Comparison of ENCODE assay signal across 15 cellular contexts in the genomic region with DNA sequence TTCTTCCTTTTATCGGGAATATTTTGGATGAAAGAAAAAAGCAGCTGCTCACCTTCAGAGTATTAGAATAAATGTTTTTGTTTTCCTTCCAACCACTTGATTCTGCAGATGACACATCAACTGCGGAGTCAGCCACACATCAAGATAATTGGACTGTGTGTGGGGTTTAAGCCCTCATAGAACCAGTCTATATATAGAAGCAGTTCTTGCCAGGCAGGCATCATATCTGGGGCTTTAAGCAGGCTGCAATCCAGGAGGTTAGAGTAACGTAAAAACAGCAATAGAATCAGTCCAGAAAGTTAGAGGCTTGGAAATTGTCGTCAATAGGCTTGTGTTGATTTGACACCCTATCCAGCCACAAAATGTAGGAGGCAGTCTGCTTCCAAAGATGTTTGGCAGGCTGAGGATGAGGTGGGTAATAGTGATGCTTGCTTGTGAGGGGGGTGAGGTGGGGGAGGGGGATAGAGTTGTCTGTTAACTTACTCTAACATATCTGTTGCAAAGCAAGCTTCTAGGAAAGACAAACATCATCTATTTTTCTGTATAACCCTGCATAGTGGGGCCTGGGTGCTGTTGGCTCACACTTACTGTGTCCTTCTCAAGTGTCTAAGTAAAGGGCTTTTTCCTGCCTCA.
DNase-seq lines count a peak whose midpoint lies in the region; ATAC-seq and TF ChIP-seq lines count a peak whose summit lies in the region.
"Had no signal": no experiment of that assay in that cellular context is flagged by ENCODE, and none has a peak within 500 bp of the region (broad histone marks: within the 10 kb centered on the region; RNA-seq: fewer than 3 reads in every experiment).

No MANE protein-coding gene starts in this region.

- no peak for TF ChIP-seq RAD21 in IMR-90 (IDR thresholded peaks at IDR 0.05; ENCODE audit: low read length)

- H2BK20ac ChIP-seq in IMR-90 (ENCODE audit: low read depth, low read length): no peak overlapping the region

- no peak overlapping the region for H2AK5ac ChIP-seq in IMR-90 (ENCODE audit: low read depth, low read length)

- H2AFZ ChIP-seq in IMR-90 (replicated peaks; ENCODE audit: low read length, poor library complexity): no peak overlapping the region

- H3K27ac ChIP-seq in IMR-90 (ENCODE audit: insufficient read depth, low read length): no peak overlapping the region
- H3K27ac ChIP-seq: BLaER1 had no signal

- H3K36me3 Mint-ChIP-seq in activated CD4-positive, alpha-beta T cell treated with anti-CD3 and anti-CD28 coated beads, Interleukin-2, amount 10 ng/mL, durations not matched to agents 7 days and 5 days (ENCODE audit: low read depth): peaks cover 29% of the 10 kb centered on the region

- H3K4me1 Mint-ChIP-seq in activated CD4-positive, alpha-beta T cell treated with anti-CD3 and anti-CD28 coated beads, Interleukin-2, amount 10 ng/mL, durations not matched to agents 7 days and 5 days: peaks cover 27% of the 10 kb centered on the region

- no peak overlapping the region for H2BK15ac ChIP-seq in IMR-90 (ENCODE audit: low read depth, low read length)

- CTCF ChIA-PET in IMR-90 (lab: Yijun Ruan, JAX): interaction anchor here (1.2 kb wide), 1 partner anchor 10 kb away, joined by 3 read pairs; no protein-coding TSS in a partner anchor
- CTCF ChIA-PET in activated CD4-positive, alpha-beta T cell treated with anti-CD3 and anti-CD28 coated beads, Interleukin-2, amount 10 ng/mL, durations not matched to agents 7 days and 5 days (lab: Charles Lee): no interaction called here

- peak; percentile 52 for ATAC-seq in IMR-90 (ENCODE audit: low read depth)

- POLR2A ChIA-PET in IMR-90 (lab: Charles Lee; ENCODE audit: unreplicated experiment): no interaction called here
- POLR2A ChIA-PET in activated CD4-positive, alpha-beta T cell treated with anti-CD3 and anti-CD28 coated beads, Interleukin-2, amount 10 ng/mL, durations not matched to agents 7 days and 5 days (lab: Charles Lee): no interaction called here

- no peaks in the 10 kb centered on the region for H3K9me3 Mint-ChIP-seq in activated CD4-positive, alpha-beta T cell treated with anti-CD3 and anti-CD28 coated beads, Interleukin-2, amount 10 ng/mL, durations not matched to agents 7 days and 5 days

- WGBS in IMR-90 (ENCODE audit: extremely low coverage in 2 of 2, insufficient read length in 1 of 2), 2 experiments: no CpG with 5 or more reads among the region's 4 CpGs

- no peak overlapping the region for H4K91ac ChIP-seq in IMR-90 (ENCODE audit: insufficient read depth, low read depth, low read length)

- H3K27me3 Mint-ChIP-seq in activated CD4-positive, alpha-beta T cell treated with anti-CD3 and anti-CD28 coated beads, Interleukin-2, amount 10 ng/mL, durations not matched to agents 7 days and 5 days: no peaks in the 10 kb centered on the region

- H2BK120ac ChIP-seq in IMR-90 (ENCODE audit: low read depth, low read length): no peak overlapping the region

- no peak for TF ChIP-seq CTCF in IMR-90 (conservative IDR thresholded peaks at IDR 0.05; ENCODE audit: low read depth, low read length)
- TF ChIP-seq CTCF in astrocyte of the spinal cord (IDR thresholded peaks at IDR 0.05; ENCODE audit: low read depth, low read length): no peak

- no peak overlapping the region for H4K5ac ChIP-seq in IMR-90 (ENCODE audit: low read depth, low read length)

- H4K8ac ChIP-seq in IMR-90 (ENCODE audit: low read depth in 2 of 2, low read length in 2 of 2): no peak overlapping the region

- 0 out of 2 replicates have a peak overlapping the region, but pooled peaks have one; percentile 3 for H3K14ac ChIP-seq in IMR-90 (replicated peaks; ENCODE audit: low read depth, low read length)

- no peaks in the 10 kb centered on the region; the same call in 1 of the 2 replicates for H3K9me1 ChIP-seq in IMR-90 (ENCODE audit: insufficient read depth, low read length)

- peaks cover 12 to 19% of the 10 kb centered on the region in 2 experiments for H3K79me1 ChIP-seq in IMR-90 (ENCODE audit: low read depth in 1 of 2, low read length in 2 of 2)

- H3K9ac ChIP-seq in IMR-90 (ENCODE audit: low read depth, low read length): no peak overlapping the region
- H3K9ac ChIP-seq: BLaER1 had no signal

- in situ Hi-C loops in IMR-90 (cut with MboI; ENCODE audit: low sequenced_read_pairs) (no loop called here), astrocyte of the spinal cord (cut with HindIII; ENCODE audit: low sequenced_read_pairs) (no loop called here)

- peaks cover 8% of the 10 kb centered on the region for H3K4me1 ChIP-seq in IMR-90 (ENCODE audit: control insufficient read depth, insufficient read depth, low read length)
- H3K4me1 ChIP-seq: BLaER1 had no signal

- H3K9me3 ChIP-seq in IMR-90 (ENCODE audit: control insufficient read depth, insufficient read depth, low read length): no peaks in the 10 kb centered on the region
- H3K9me3 ChIP-seq: BLaER1 had no signal

- no peak overlapping the region for H3K18ac ChIP-seq in IMR-90 (ENCODE audit: low read depth, low read length)

- no peak for TF ChIP-seq POLR2A in IMR-90 (IDR thresholded peaks at IDR 0.05; ENCODE audit: low read depth, low read length)

- H3K27ac Mint-ChIP-seq in activated CD4-positive, alpha-beta T cell treated with anti-CD3 and anti-CD28 coated beads, Interleukin-2, amount 10 ng/mL, durations not matched to agents 7 days and 5 days: no peak overlapping the region

- H3K56ac ChIP-seq in IMR-90 (ENCODE audit: extremely low read depth, insufficient read depth, low read length): no peak overlapping the region

- peak; percentile 23 for DNase-seq in AG20443 (ENCODE audit: low spot score)
- DNase-seq in IMR-90: peak; percentile 38
- peak; percentile 37 for DNase-seq in astrocyte of the spinal cord (ENCODE audit: low read depth, low spot score)
- DNase-seq in iris pigment epithelial cell (ENCODE audit: low read depth): peak; percentile 36
- DNase-seq in activated CD4-positive, alpha-beta T cell treated with anti-CD3 and anti-CD28 coated beads, Interleukin-2, amount 10 ng/mL, durations not matched to agents 7 days and 5 days: no peak
- no peak for DNase-seq in A172 (ENCODE audit: low spot score)
- no peak for DNase-seq in D341Med (ENCODE audit: low spot score)
- no peak for DNase-seq in GF-D8 (lab: John Stamatoyannopoulos, UW)
- DNase-seq: activated naive CD4-positive, alpha-beta T cell treated with anti-CD3 and anti-CD28 coated beads, Interleukin-2, amount 50 U/mL, for 16 hours; DND-41; GOT3; NCI-H748 treated with DMSO at 0.1 percent for 48 hours; stimulated activated naive CD4-positive, alpha-beta T cell treated with Interleukin-2 at 50 U/mL for 16 hours had no signal

- no peaks in the 10 kb centered on the region for H3K27me3 ChIP-seq in IMR-90 (ENCODE audit: control insufficient read depth, insufficient read depth, low read length)
- H3K27me3 ChIP-seq: BLaER1 had no signal

- no TSS peak for BruUV-seq in IMR-90 (replicated peaks; lab: Mats Ljungman, UMichigan)

- H4K20me1 ChIP-seq in IMR-90 (ENCODE audit: insufficient read depth, low read length): no peaks in the 10 kb centered on the region

- no peak overlapping the region for H2BK5ac ChIP-seq in IMR-90 (ENCODE audit: low read depth, low read length, poor library complexity, severe bottlenecking)

- H3K36me3 ChIP-seq in IMR-90 (ENCODE audit: control insufficient read depth, insufficient read depth, low read length): peaks cover 12% of the 10 kb centered on the region

- peak overlapping the region; percentile 22; the same call in 1 of the 2 replicates for H3K4ac ChIP-seq in IMR-90 (ENCODE audit: low read depth, low read length)

- H2AK9ac ChIP-seq in IMR-90 (replicated peaks; ENCODE audit: low read depth, low read length, poor library complexity): no peak overlapping the region

- no peak overlapping the region for H3K4me3 Mint-ChIP-seq in activated CD4-positive, alpha-beta T cell treated with anti-CD3 and anti-CD28 coated beads, Interleukin-2, amount 10 ng/mL, durations not matched to agents 7 days and 5 days

- intact Hi-C loops in IMR-90 (cut with micrococcal nuclease): loop anchor here (10.0 kb wide), 1 partner anchor 255 kb away; the partner anchor contains the start of gene CASZ1

- H3K4me3 ChIP-seq in IMR-90 (ENCODE audit: insufficient read depth, low read depth, low read length): no peak overlapping the region
- H3K4me3 ChIP-seq in astrocyte of the spinal cord (ENCODE audit: low read depth, low read length): no peak overlapping the region
- H3K4me3 ChIP-seq: BLaER1, coronary artery had no signal

- H3K23ac ChIP-seq in IMR-90 (ENCODE audit: low read depth, low read length): 0 out of 2 replicates have a peak overlapping the region, but pooled peaks have one; percentile 29

- dilution Hi-C loops in IMR-90 (cut with HindIII; ENCODE audit: low sequenced_read_pairs, unreplicated experiment): no loop called here

- peak overlapping the region; percentile 24 for H3K4me2 ChIP-seq in IMR-90 (ENCODE audit: low read depth, low read length)
- H3K4me2 ChIP-seq: BLaER1 had no signal

TF ChIP-seq in IMR-90, 13 proteins besides CTCF, POLR2A, EP300 and RAD21 (continues in another document):
- TF ChIP-seq FOS (IDR thresholded peaks at IDR 0.05; ENCODE audit: low read depth, low read length) (no peak), MAFK (IDR thresholded peaks at IDR 0.05; ENCODE audit: low read depth, low read length) (no peak), ELK1 (IDR thresholded peaks at IDR 0.05; ENCODE audit: borderline replicate concordance, low read depth, low read length) (no peak), BHLHE40 (IDR thresholded peaks at IDR 0.05; ENCODE audit: low read depth, low read length) (no peak), CEBPB (IDR thresholded peaks at IDR 0.05; ENCODE audit: low read depth, low read length) (no peak), RCOR1 (IDR thresholded peaks at IDR 0.05; ENCODE audit: insufficient replicate concordance, low read length) (no peak), RFX5 (IDR thresholded peaks at IDR 0.05; ENCODE audit: low read depth, low read length) (no peak), SMC3 (IDR thresholded peaks at IDR 0.05; ENCODE audit: low read depth, low read length) (no peak)
- TF ChIP-seq, protein P1, sequence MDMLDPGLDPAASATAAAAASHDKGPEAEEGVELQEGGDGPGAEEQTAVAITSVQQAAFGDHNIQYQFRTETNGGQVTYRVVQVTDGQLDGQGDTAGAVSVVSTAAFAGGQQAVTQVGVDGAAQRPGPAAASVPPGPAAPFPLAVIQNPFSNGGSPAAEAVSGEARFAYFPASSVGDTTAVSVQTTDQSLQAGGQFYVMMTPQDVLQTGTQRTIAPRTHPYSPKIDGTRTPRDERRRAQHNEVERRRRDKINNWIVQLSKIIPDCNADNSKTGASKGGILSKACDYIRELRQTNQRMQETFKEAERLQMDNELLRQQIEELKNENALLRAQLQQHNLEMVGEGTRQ (IDR thresholded peaks at IDR 0.05; ENCODE audit: low read depth, low read length): no peak

Comparison
In these comparisons a context has a peak if more than half of its experiments do, and no peak if none do; other contexts are left out.
1. DNase-seq: peak in AG20443 (single experiment), IMR-90 (single experiment), astrocyte of the spinal cord (single experiment) and iris pigment epithelial cell (single experiment); none in activated CD4-positive, alpha-beta T cell treated with anti-CD3 and anti-CD28 coated beads, Interleukin-2, amount 10 ng/mL, durations not matched to agents 7 days and 5 days (single experiment), A172 (single experiment), D341Med (single experiment) and GF-D8 (single experiment).